23 cellular contexts compared by ENCODE assay signal in the genomic region with DNA sequence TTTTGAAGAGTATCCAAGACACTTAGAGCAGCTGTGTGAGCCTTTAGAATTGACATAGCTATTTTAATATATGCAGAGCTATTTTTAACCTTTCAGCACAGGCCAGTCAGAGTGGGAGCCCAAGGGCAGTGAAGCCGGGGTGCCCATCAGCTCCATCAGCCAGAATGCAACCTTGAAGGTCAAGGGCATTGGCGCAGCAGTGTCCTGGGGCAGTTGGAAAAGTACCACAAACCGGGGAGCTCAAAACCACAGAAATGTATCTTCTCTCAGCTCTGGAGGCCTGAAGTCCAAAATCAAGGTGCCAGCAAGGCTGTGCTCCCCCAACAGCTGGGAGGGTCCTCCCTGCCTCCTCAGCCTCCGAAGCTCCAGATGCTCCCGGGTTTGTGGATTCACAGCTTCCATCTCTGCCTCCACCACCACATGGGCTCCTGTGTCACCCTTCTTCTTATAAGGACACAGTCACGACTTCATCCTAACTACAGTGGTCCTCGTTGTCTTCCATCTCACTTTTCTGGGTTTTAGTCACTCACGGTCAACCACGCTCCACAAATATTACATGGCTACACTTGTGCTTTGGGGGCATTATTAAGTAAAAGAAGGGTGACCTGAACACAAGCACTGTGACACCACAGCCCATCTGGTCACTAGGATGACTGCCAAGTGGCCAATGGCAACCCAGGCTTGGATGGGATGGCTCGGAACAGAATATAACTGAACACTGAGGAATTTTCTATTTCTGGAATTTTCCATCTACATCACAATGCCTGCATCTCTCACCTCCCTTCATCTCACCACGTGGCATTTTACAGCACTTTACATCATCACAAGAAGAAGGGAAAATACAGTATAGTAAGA. TPM values are rescaled to one million over a fixed set of nuclear protein-coding genes. Genes with fewer than 3 reads are reported as not detected.
DNase-seq lines count a peak whose midpoint lies in the region; ATAC-seq and TF ChIP-seq lines count a peak whose summit lies in the region.
"Had no signal": no experiment of that assay in that cellular context is flagged by ENCODE, and none has a peak within 500 bp of the region (broad histone marks: within the 10 kb centered on the region; RNA-seq: fewer than 3 reads in every experiment).

No MANE protein-coding gene starts in this region.

- no peaks in the 10 kb centered on the region for H3K79me2 ChIP-seq in osteoblast (ENCODE audit: insufficient read depth, low read length)

- no peaks in the 10 kb centered on the region for H3K36me3 ChIP-seq in gastroesophageal sphincter
- no peaks in the 10 kb centered on the region for H3K36me3 ChIP-seq in osteoblast (ENCODE audit: insufficient read depth, low read length)
- no peaks in the 10 kb centered on the region for H3K36me3 ChIP-seq in Peyer's patch
- H3K36me3 ChIP-seq: right lobe of liver, uterus had no signal

- no peaks in the 10 kb centered on the region for H4K20me1 ChIP-seq in osteoblast (ENCODE audit: insufficient read depth, low read length)

- DNase-seq in DMS79 treated with DMSO at 0.1 percent for 48 hours (lab: John Stamatoyannopoulos, UW): peak; percentile 70
- DNase-seq in DMS79 (lab: John Stamatoyannopoulos, UW): no peak
- DNase-seq in M059J (ENCODE audit: low read depth): peak; percentile 73
- DNase-seq in osteoblast (ENCODE audit: insufficient read length, low spot score, missing footprints): peak; percentile 62
- DNase-seq in LoVo (ENCODE audit: low spot score): no peak
- no peak for DNase-seq in Peyer's patch
- DNase-seq: 8988T; activated T-cell treated with anti-CD3 and anti-CD28 coated beads, Interleukin-2, amount 50 U/mL, for 72 hours; cortex of kidney; GF-D8; GM23248; hippocampal formation; NCI-H345; NCI-H82; OCI-M1; right lobe of liver; T-helper 2 cell; uterus had no signal

- no peak overlapping the region for H2AFZ ChIP-seq in osteoblast (ENCODE audit: low read length)
- H2AFZ ChIP-seq: GM23248 had no signal

- 61 to 77% methylated on average over 6 to 7 of the region's 11 CpGs for WGBS in gastroesophageal sphincter (ENCODE audit: low coverage in 1 of 2), 2 donors

- no peak for TF ChIP-seq POLR2A in gastroesophageal sphincter (IDR thresholded peaks at IDR 0.05)
- no peak for TF ChIP-seq POLR2A in Peyer's patch (IDR thresholded peaks at IDR 0.05)

- H3K4me1 ChIP-seq in gastroesophageal sphincter (peaks cover 0 to 51% (median 26%) of the 10 kb centered on the region in 3 donors), osteoblast (ENCODE audit: insufficient read depth, low read length) (peaks cover 15% of the 10 kb centered on the region), Peyer's patch (peaks cover 0 to 3% (median 0%) of the 10 kb centered on the region in 4 donors)
- H3K4me1 ChIP-seq: right lobe of liver had no signal

- ATAC-seq in gastroesophageal sphincter: no peak
- ATAC-seq in HG03442 (IDR thresholded peaks at IDR 0.05; ENCODE audit: unreplicated experiment): no peak
- ATAC-seq: activated T-cell treated with anti-CD3 and anti-CD28 coated beads, Interleukin-2, amount 50 U/mL, for 72 hours; GM12878; right lobe of liver had no signal

- H3K4me2 ChIP-seq in osteoblast (ENCODE audit: insufficient read depth, low read length): no peak overlapping the region

- H3K27ac ChIP-seq in gastroesophageal sphincter (peak overlapping the region in 3 of 4 donors; percentile 69 to 76 (median 72)), osteoblast (ENCODE audit: low read depth, low read length) (no peak overlapping the region), Peyer's patch (no peak overlapping the region)
- H3K27ac ChIP-seq: GM23248, right lobe of liver, VCaP had no signal

- no peak overlapping the region for H3K4me3 ChIP-seq in gastroesophageal sphincter
- no peak overlapping the region for H3K4me3 ChIP-seq in osteoblast (ENCODE audit: insufficient read depth, low read length)
- H3K4me3 ChIP-seq in Peyer's patch: no peak overlapping the region
- H3K4me3 ChIP-seq: GM12878, GM23248, lung, right lobe of liver, uterus had no signal

- H3K27me3 ChIP-seq in gastroesophageal sphincter: no peaks in the 10 kb centered on the region
- no peaks in the 10 kb centered on the region for H3K27me3 ChIP-seq in osteoblast (ENCODE audit: insufficient read depth, low read length)
- H3K27me3 ChIP-seq in Peyer's patch: no peaks in the 10 kb centered on the region
- H3K27me3 ChIP-seq: right lobe of liver, uterus had no signal

- TF ChIP-seq EP300 in gastroesophageal sphincter (IDR thresholded peaks at IDR 0.05): no peak

- no peaks in the 10 kb centered on the region for H3K9me3 ChIP-seq in gastroesophageal sphincter
- H3K9me3 ChIP-seq in osteoblast (ENCODE audit: low read depth, low read length): no peaks in the 10 kb centered on the region
- H3K9me3 ChIP-seq in Peyer's patch: no peaks in the 10 kb centered on the region
- H3K9me3 ChIP-seq: right lobe of liver, uterus had no signal

- TF ChIP-seq CTCF in gastroesophageal sphincter (IDR thresholded peaks at IDR 0.05) (no peak), osteoblast (IDR thresholded peaks at IDR 0.05; ENCODE audit: extremely low read depth, low read depth, low read length) (no peak), Peyer's patch (IDR thresholded peaks at IDR 0.05) (no peak)

RNA-seq across cellular contexts. Expression of gene GAS6, which starts 15.9 kb away (rescaled TPM):
- 43.7 and 99.1 TPM in 2 replicates for total RNA-seq in M059J (2014; rRNA removed; shearing (Covaris generic))
- total RNA-seq in gastroesophageal sphincter: 100 to 1,000 TPM; 132 to 392 (median 217) TPM
- 417 and 480 TPM in 2 replicates for total RNA-seq in osteoblast
- 100 to 1,000 TPM; 132 to 226 (median 154) TPM for total RNA-seq in Peyer's patch

Comparison
In these comparisons a context has a peak if more than half of its experiments do, and no peak if none do; other contexts are left out.
1. DNase-seq: peak in DMS79 treated with DMSO at 0.1 percent for 48 hours (single experiment), M059J (single experiment) and osteoblast (single experiment); none in DMS79 (single experiment), LoVo (single experiment) and Peyer's patch (0 of 3).
2. H3K27ac ChIP-seq: peak in gastroesophageal sphincter (3 of 4); none in osteoblast (single experiment) and Peyer's patch (0 of 4).